27 cellular contexts compared by ENCODE assay signal in the genomic region with DNA sequence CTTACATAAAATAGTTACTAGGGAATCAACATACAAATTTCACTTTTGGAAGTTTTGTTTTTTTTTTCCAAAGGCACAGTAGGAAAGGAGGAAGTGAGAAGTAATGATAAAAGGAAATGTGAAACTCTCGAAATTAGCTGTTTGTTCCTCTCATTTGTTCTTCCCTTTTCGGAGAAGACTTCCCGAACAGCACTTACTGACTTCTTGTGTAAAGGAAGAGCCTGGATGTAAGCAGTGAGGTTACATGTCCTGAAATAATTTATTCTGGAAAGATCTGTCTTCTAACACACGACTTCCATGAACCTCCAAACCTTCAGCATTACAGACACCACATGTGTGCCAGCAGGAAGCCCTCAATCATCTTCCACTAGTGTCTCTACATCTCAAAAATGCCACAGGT. TPM values are rescaled to one million over a fixed set of nuclear protein-coding genes. Genes with fewer than 3 reads are reported as not detected.
DNase-seq lines count a peak whose midpoint lies in the region; ATAC-seq and TF ChIP-seq lines count a peak whose summit lies in the region.
"Had no signal": no experiment of that assay in that cellular context is flagged by ENCODE, and none has a peak within 500 bp of the region (broad histone marks: within the 10 kb centered on the region; RNA-seq: fewer than 3 reads in every experiment).

No MANE protein-coding gene starts in this region.

- H3K79me2 ChIP-seq in Karpas-422 (ENCODE audit: low read length), result no peaks in the 10 kb centered on the region
- H3K79me2 ChIP-seq: hepatocyte had no signal

- H3K36me3 ChIP-seq in lower lobe of right lung, result peaks cover 14% of the 10 kb centered on the region
- no peaks in the 10 kb centered on the region for H3K36me3 ChIP-seq in breast epithelium
- H3K36me3 ChIP-seq in Karpas-422 (ENCODE audit: insufficient read depth, low read length), result no peaks in the 10 kb centered on the region

- TF ChIP-seq CTCF in lower lobe of right lung (IDR thresholded peaks at IDR 0.05) (no peak), breast epithelium (IDR thresholded peaks at IDR 0.05) (no peak)

- no peak for TF ChIP-seq POLR2A in breast epithelium (IDR thresholded peaks at IDR 0.05)

- no peaks in the 10 kb centered on the region for H3K9me3 ChIP-seq in lower lobe of right lung
- H3K9me3 ChIP-seq in breast epithelium, result no peaks in the 10 kb centered on the region
- H3K9me3 ChIP-seq in Karpas-422 (ENCODE audit: low read length), result no peaks in the 10 kb centered on the region
- H3K9me3 ChIP-seq: esophagus muscularis mucosa, mucosa of descending colon, sigmoid colon had no signal

- DNase-seq in Ammon's horn (ENCODE audit: low spot score), result peak; percentile 47
- peak; percentile 81 for DNase-seq in CD1c-positive myeloid dendritic cell (ENCODE audit: extremely low spot score)
- DNase-seq in SKM-1 treated with dmso at 0.1 percent for 144 hours (lab: John Stamatoyannopoulos, UW; ENCODE audit: unreplicated experiment), result peak; percentile 15
- DNase-seq in lower lobe of right lung, result no peak
- DNase-seq in RPMI8226, result no peak
- DNase-seq in breast epithelium (ENCODE audit: low spot score in 2 of 2), result no peak
- no peak for DNase-seq in Karpas-422
- DNase-seq: activated CD4-positive, CD25-positive, alpha-beta regulatory T cell; activated CD8-positive, alpha-beta memory T cell treated with anti-CD3 and anti-CD28 coated beads, Interleukin-2, amount 10 ng/mL, durations not matched to agents 7 days and 5 days; activated naive CD4-positive, alpha-beta T cell treated with anti-CD3 and anti-CD28 coated beads, Interleukin-2, amount 50 U/mL, for 16 hours; cortex of kidney; endodermal cell; foreskin keratinocyte; H7; mucosa of descending colon; NCI-H446 treated with DMSO at 0.1 percent for 48 hours; PC-3; posterior cingulate gyrus; SHP77; sigmoid colon; stimulated activated CD4-positive, alpha-beta T cell treated with anti-CD3 and anti-CD28 coated beads, Interleukin-4, amount 100 ng/mL, for 24 hours had no signal

- H3K27me3 ChIP-seq in lower lobe of right lung (ENCODE audit: low read depth) (no peaks in the 10 kb centered on the region), breast epithelium (no peaks in the 10 kb centered on the region), Karpas-422 (ENCODE audit: low read length) (no peaks in the 10 kb centered on the region)
- H3K27me3 ChIP-seq: esophagus muscularis mucosa, foreskin keratinocyte, hepatocyte, sigmoid colon had no signal

- ATAC-seq in lower lobe of right lung (peak; percentile 55 to 68), HG03135 (IDR thresholded peaks at IDR 0.05; ENCODE audit: unreplicated experiment) (no peak)
- ATAC-seq: activated CD8-positive, alpha-beta memory T cell treated with anti-CD3 and anti-CD28 coated beads, Interleukin-2, amount 10 ng/mL, durations not matched to agents 7 days and 5 days; foreskin keratinocyte; left lobe of liver; mucosa of descending colon; PC-3; stimulated activated effector memory CD8-positive, alpha-beta T cell treated with anti-CD3 and anti-CD28 coated beads, Interleukin-12 subunit alpha, Interleukin-12 subunit beta, amount 100 ng/mL, for 72 hours had no signal

- no peaks in the 10 kb centered on the region for H3K9me2 ChIP-seq in Karpas-422 (replicated peaks; ENCODE audit: insufficient read depth, low read length)

- intact Hi-C loops in lower lobe of right lung (cut with DNase I), result no loop called here
- intact Hi-C loops in breast epithelium (cut with DNase I; ENCODE audit: low total_unique reads), result no loop called here

- H3K4me3 ChIP-seq in lower lobe of right lung (no peak overlapping the region), breast epithelium (no peak overlapping the region), Karpas-422 (ENCODE audit: low read length) (no peak overlapping the region)
- H3K4me3 ChIP-seq: esophagus muscularis mucosa, hepatocyte, mucosa of descending colon, sigmoid colon had no signal

- H3K4me1 ChIP-seq in lower lobe of right lung (no peaks in the 10 kb centered on the region), breast epithelium (no peaks in the 10 kb centered on the region), Karpas-422 (ENCODE audit: low read length) (peaks cover 4% of the 10 kb centered on the region; the same call in 1 of the 2 replicates)
- H3K4me1 ChIP-seq: esophagus muscularis mucosa, foreskin keratinocyte, sigmoid colon had no signal

- H3K4me2 ChIP-seq in Karpas-422 (ENCODE audit: low read depth, low read length, poor library complexity, severe bottlenecking), result no peak overlapping the region
- H3K4me2 ChIP-seq: hepatocyte had no signal

- no peak overlapping the region for H3K9ac ChIP-seq in Karpas-422 (ENCODE audit: low read length)

- H4K20me1 ChIP-seq in Karpas-422 (ENCODE audit: insufficient read depth, low read depth, low read length), result no peaks in the 10 kb centered on the region

- H3K27ac ChIP-seq in lower lobe of right lung (peak overlapping the region; percentile 22), breast epithelium (no peak overlapping the region), Karpas-422 (ENCODE audit: low read length) (no peak overlapping the region)
- H3K27ac ChIP-seq: C4-2B, esophagus muscularis mucosa, foreskin keratinocyte, hepatocyte, sigmoid colon had no signal

- no peak overlapping the region for H2AFZ ChIP-seq in Karpas-422 (ENCODE audit: low read length)
- H2AFZ ChIP-seq: hepatocyte had no signal

RNA-seq across cellular contexts. Expression of a gene that starts 59.1 kb away (rescaled TPM):
- total RNA-seq in lower lobe of right lung, result 25.1 TPM
- 10 to 100 TPM; 23.8 to 47.9 (median 36.9) TPM for total RNA-seq in breast epithelium
- 6.1 and 8.4 TPM in 2 replicates for total RNA-seq in Karpas-422 (2014; rRNA removed; shearing (Covaris generic); ENCODE audit: low replicate concordance)

Comparison
In these comparisons a context has a peak if more than half of its experiments do, and no peak if none do; other contexts are left out.
1. DNase-seq: peak in Ammon's horn (single experiment), CD1c-positive myeloid dendritic cell (single experiment) and SKM-1 treated with dmso at 0.1 percent for 144 hours (single experiment); none in lower lobe of right lung (single experiment), RPMI8226 (single experiment), breast epithelium (0 of 2) and Karpas-422 (single experiment).